Comparison of ENCODE assay signal across 8 cellular contexts in the genomic region with DNA sequence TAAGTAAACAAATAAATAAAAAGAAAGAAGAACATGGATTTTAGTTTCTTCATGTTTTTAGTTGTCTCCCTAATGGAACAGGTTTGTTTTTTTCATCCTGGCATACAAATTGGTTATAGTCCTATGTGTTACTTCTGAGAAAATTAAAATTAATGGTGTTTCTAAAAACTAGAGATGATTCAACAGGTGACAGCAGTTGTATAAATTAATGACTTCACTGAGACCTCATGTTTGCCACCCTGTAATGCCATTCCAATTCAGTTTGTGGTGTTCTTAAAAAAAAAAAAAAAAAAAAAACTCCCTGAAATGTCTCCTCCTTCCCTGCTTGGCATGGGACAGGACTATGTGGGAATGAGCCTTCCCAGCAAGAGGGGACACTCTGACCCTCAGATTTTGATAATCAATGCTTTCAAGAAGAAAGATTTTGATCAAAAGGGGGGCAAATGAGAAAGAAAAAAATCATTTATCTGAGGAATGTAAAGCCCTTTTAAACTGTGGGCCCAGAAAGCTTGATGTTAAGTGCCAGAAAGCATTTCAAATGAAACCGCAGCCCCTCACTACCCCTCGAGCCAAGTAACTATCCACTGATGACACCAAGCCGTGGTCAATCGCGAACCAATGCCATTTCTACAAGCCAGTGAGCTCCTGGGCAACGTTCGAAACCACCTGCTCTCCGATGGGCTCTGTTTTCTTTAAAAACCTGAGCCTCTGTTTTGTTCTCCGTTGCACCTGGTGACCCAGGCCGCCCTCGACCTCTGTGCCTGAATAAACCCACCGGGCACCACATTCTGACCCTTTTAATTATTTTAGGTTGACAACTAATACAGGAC. TPM values are rescaled to one million over a fixed set of nuclear protein-coding genes. Genes with fewer than 3 reads are reported as not detected.
A peak's percentile ranks its signal among the peaks of the same experiment; 100 is the strongest.
DNase-seq lines count a peak whose midpoint lies in the region; ATAC-seq and TF ChIP-seq lines count a peak whose summit lies in the region.

No MANE protein-coding gene starts in this region.

- no peak for TF ChIP-seq CTCF in neural progenitor cell (IDR thresholded peaks at IDR 0.05)

- H3F3A ChIP-seq in neural progenitor cell (ENCODE audit: low read depth), result peaks cover 14% of the 10 kb centered on the region

- H4K20me1 ChIP-seq in neural progenitor cell (ENCODE audit: low read depth), result peaks cover 6% of the 10 kb centered on the region

- ATAC-seq in HG03469 (IDR thresholded peaks at IDR 0.05; ENCODE audit: unreplicated experiment) (no peak), GM18505 (IDR thresholded peaks at IDR 0.05; ENCODE audit: unreplicated experiment) (no peak), GM21529 (IDR thresholded peaks at IDR 0.05; ENCODE audit: unreplicated experiment) (no peak)

- H3K9me3 Mint-ChIP-seq in CD8-positive, alpha-beta memory T cell, result no peaks in the 10 kb centered on the region
- H3K9me3 Mint-ChIP-seq in neural progenitor cell, result peaks cover 3% of the 10 kb centered on the region

- peak overlapping the region; percentile 87 for H2AFZ ChIP-seq in neural progenitor cell (replicated peaks)

- no peaks in the 10 kb centered on the region for H3K27me3 ChIP-seq in CD8-positive, alpha-beta memory T cell (ENCODE audit: insufficient read depth, low read length, poor library complexity, severe bottlenecking)
- H3K27me3 ChIP-seq in ectodermal cell (ENCODE audit: control insufficient read depth, insufficient read depth, low read length, poor library complexity, severe bottlenecking) (peaks cover 27% of the 10 kb centered on the region), neural progenitor cell (peaks cover 32% of the 10 kb centered on the region)

- peaks cover 0 to 4% (median 0%) of the 10 kb centered on the region in 3 donors for H3K36me3 Mint-ChIP-seq in CD8-positive, alpha-beta memory T cell
- no peaks in the 10 kb centered on the region for H3K36me3 Mint-ChIP-seq in neural progenitor cell

- no peaks in the 10 kb centered on the region for H3K36me3 ChIP-seq in CD8-positive, alpha-beta memory T cell (ENCODE audit: insufficient read depth, low read length)
- H3K36me3 ChIP-seq in ectodermal cell (ENCODE audit: control insufficient read depth, insufficient read depth, low read length), result no peaks in the 10 kb centered on the region
- H3K36me3 ChIP-seq in neural progenitor cell, result no peaks in the 10 kb centered on the region

- TF ChIP-seq POLR2A in GM18505 (IDR thresholded peaks at IDR 0.05; ENCODE audit: borderline replicate concordance, extremely low read depth, insufficient read depth, insufficient read length), result no peak

- POLR2A ChIA-PET in CD8-positive, alpha-beta memory T cell (lab: Charles Lee), result interaction anchor here (0.8 to 2.9 kb wide), 3 partner anchors 37 to 130 kb away, joined by 4 to 10 read pairs (median 8); partner anchors contain the start of genes MRPL41 and NSMF

- CTCF ChIA-PET in CD8-positive, alpha-beta memory T cell (lab: Charles Lee), result interaction anchor here (0.9 to 3.9 kb wide), 9 partner anchors 13 to 130 kb away, joined by 3 to 14 read pairs (median 6); partner anchors contain the start of genes MRPL41 and NSMF

- H3K27ac ChIP-seq in CD8-positive, alpha-beta memory T cell (ENCODE audit: low read depth, low read length), result peak overlapping the region; percentile 69
- H3K27ac ChIP-seq in ectodermal cell (ENCODE audit: insufficient read depth, low read depth, low read length, poor library complexity, severe bottlenecking), result no peak overlapping the region
- H3K27ac ChIP-seq in neural progenitor cell, result no peak overlapping the region

- no peaks in the 10 kb centered on the region for H3K9me3 ChIP-seq in CD8-positive, alpha-beta memory T cell (ENCODE audit: low read length)
- H3K9me3 ChIP-seq in ectodermal cell (ENCODE audit: control insufficient read depth, low read length) (no peaks in the 10 kb centered on the region), neural progenitor cell (ENCODE audit: low read depth) (no peaks in the 10 kb centered on the region)

- peak overlapping the region; percentile 79 to 90 (median 86) for H3K4me3 Mint-ChIP-seq in CD8-positive, alpha-beta memory T cell
- peak overlapping the region; percentile 92 for H3K4me3 Mint-ChIP-seq in neural progenitor cell

- H3K4me1 ChIP-seq in CD8-positive, alpha-beta memory T cell (ENCODE audit: insufficient read depth, low read length), result peaks cover 9% of the 10 kb centered on the region
- no peaks in the 10 kb centered on the region for H3K4me1 ChIP-seq in ectodermal cell (ENCODE audit: control insufficient read depth, insufficient read depth, low read length)
- H3K4me1 ChIP-seq in neural progenitor cell, result peaks cover 5% of the 10 kb centered on the region

- peak overlapping the region; percentile 77 for H3K4me3 ChIP-seq in CD8-positive, alpha-beta memory T cell (ENCODE audit: low read length)
- peak overlapping the region; percentile 65 for H3K4me3 ChIP-seq in ectodermal cell (ENCODE audit: insufficient read depth, low read depth, low read length)
- peak overlapping the region; percentile 87 for H3K4me3 ChIP-seq in neural progenitor cell

- peak overlapping the region in 6 of 8 donors; percentile 21 to 78 (median 64) for H3K27ac Mint-ChIP-seq in CD8-positive, alpha-beta memory T cell
- H3K27ac Mint-ChIP-seq in neural progenitor cell, result peak overlapping the region; percentile 50

- H3K4me1 Mint-ChIP-seq in CD8-positive, alpha-beta memory T cell, result peaks cover 18 to 23% (median 20%) of the 10 kb centered on the region in 3 donors
- peaks cover 7% of the 10 kb centered on the region for H3K4me1 Mint-ChIP-seq in neural progenitor cell

- H3K79me2 ChIP-seq in neural progenitor cell (ENCODE audit: low read depth), result peaks cover 39% of the 10 kb centered on the region

- no peaks in the 10 kb centered on the region for H3K27me3 Mint-ChIP-seq in CD8-positive, alpha-beta memory T cell
- H3K27me3 Mint-ChIP-seq in neural progenitor cell (ENCODE audit: insufficient read depth, low read depth), result peaks cover 8% of the 10 kb centered on the region

- WGBS in ectodermal cell, 2 experiments, result 7 to 9% methylated on average over 12 of the region's 12 CpGs

- H3K9ac ChIP-seq in neural progenitor cell, result peak overlapping the region; percentile 55

- DNase-seq in CD8-positive, alpha-beta memory T cell, result no peak
- DNase-seq in NCI-H748 treated with DMSO at 0.1 percent for 48 hours (lab: John Stamatoyannopoulos, UW) (peak; percentile 10), neural progenitor cell (ENCODE audit: low spot score) (no peak), DMS114 treated with DMSO at 0.1 percent for 48 hours (lab: John Stamatoyannopoulos, UW; ENCODE audit: unreplicated experiment) (no peak)

- H3K4me2 ChIP-seq in neural progenitor cell, result peak overlapping the region; percentile 99

RNA-seq across cellular contexts. Expression of gene EXD3, which starts 0.9 kb away (rescaled TPM):
- total RNA-seq in CD8-positive, alpha-beta memory T cell, result 1 to 10 TPM; 4.8 to 6.6 TPM
- 6.7 TPM for polyA plus RNA-seq in CD8-positive, alpha-beta memory T cell
- 20.7 TPM for polyA plus RNA-seq in ectodermal cell (2013, experiment 1 of 4)
- 23.2 TPM for polyA plus RNA-seq in ectodermal cell (2013, experiment 2 of 4)
- 21.1 TPM for polyA plus RNA-seq in ectodermal cell (2013, experiment 3 of 4)
- 26.7 TPM for polyA plus RNA-seq in ectodermal cell (2013, experiment 4 of 4)
- total RNA-seq in neural progenitor cell (ENCODE audit: low replicate concordance), result 4.7 and 25.1 TPM in 2 replicates

RNA-seq across cellular contexts. Expression of gene NOXA1, which starts 1.1 kb away (rescaled TPM):
- under 1 TPM; 0.66 to 0.74 TPM for total RNA-seq in CD8-positive, alpha-beta memory T cell
- polyA plus RNA-seq in CD8-positive, alpha-beta memory T cell, result 1.3 TPM
- polyA plus RNA-seq in ectodermal cell (2013, experiment 1 of 4), result 1.1 TPM
- 0.59 TPM for polyA plus RNA-seq in ectodermal cell (2013, experiment 2 of 4)
- polyA plus RNA-seq in ectodermal cell (2013, experiment 3 of 4), result 1.3 TPM
- polyA plus RNA-seq in ectodermal cell (2013, experiment 4 of 4), result 1.4 TPM
- total RNA-seq in neural progenitor cell (ENCODE audit: low replicate concordance), result 0.39 and 0.65 TPM in 2 replicates

RNA-seq across cellular contexts. Expression of gene ENTPD8, which starts 19.1 kb away (rescaled TPM):
- total RNA-seq in CD8-positive, alpha-beta memory T cell, result not detected
- not detected for polyA plus RNA-seq in CD8-positive, alpha-beta memory T cell
- polyA plus RNA-seq in ectodermal cell (2013, experiment 1 of 4), result 0.48 TPM
- polyA plus RNA-seq in ectodermal cell (2013, experiment 2 of 4), result 0.27 TPM
- polyA plus RNA-seq in ectodermal cell (2013, experiment 3 of 4), result not detected
- 0.24 TPM for polyA plus RNA-seq in ectodermal cell (2013, experiment 4 of 4)
- total RNA-seq in neural progenitor cell (ENCODE audit: low replicate concordance), result not detected in 2 replicates

RNA-seq across cellular contexts. Expression of gene NSMF, which starts 37.1 kb away (rescaled TPM):
- 10 to 100 TPM; 40.9 to 42.8 TPM for total RNA-seq in CD8-positive, alpha-beta memory T cell
- polyA plus RNA-seq in CD8-positive, alpha-beta memory T cell, result 15.4 TPM
- polyA plus RNA-seq in ectodermal cell (2013, experiment 1 of 4), result 63.2 TPM
- 52.9 TPM for polyA plus RNA-seq in ectodermal cell (2013, experiment 2 of 4)
- polyA plus RNA-seq in ectodermal cell (2013, experiment 3 of 4), result 49.6 TPM
- polyA plus RNA-seq in ectodermal cell (2013, experiment 4 of 4), result 53.7 TPM
- total RNA-seq in neural progenitor cell (ENCODE audit: low replicate concordance), result 17.1 and 62.0 TPM in 2 replicates
